In genomic region chr2:85661139-85661858, GRCh38 we compare ENCODE assay signal across 1 cellular context.
TF ChIP-seq lines count a peak whose summit lies in the region.

No MANE protein-coding gene starts in this region.

TF ChIP-seq in HEK293T, 16 proteins besides CTCF, POLR2A, EP300 and RAD21 (continued from another document):
- TF ChIP-seq, protein P1, sequence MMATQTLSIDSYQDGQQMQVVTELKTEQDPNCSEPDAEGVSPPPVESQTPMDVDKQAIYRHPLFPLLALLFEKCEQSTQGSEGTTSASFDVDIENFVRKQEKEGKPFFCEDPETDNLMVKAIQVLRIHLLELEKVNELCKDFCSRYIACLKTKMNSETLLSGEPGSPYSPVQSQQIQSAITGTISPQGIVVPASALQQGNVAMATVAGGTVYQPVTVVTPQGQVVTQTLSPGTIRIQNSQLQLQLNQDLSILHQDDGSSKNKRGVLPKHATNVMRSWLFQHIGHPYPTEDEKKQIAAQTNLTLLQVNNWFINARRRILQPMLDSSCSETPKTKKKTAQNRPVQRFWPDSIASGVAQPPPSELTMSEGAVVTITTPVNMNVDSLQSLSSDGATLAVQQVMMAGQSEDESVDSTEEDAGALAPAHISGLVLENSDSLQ (IDR thresholded peaks at IDR 0.05), result no peak
- no peak for TF ChIP-seq NFRKB (IDR thresholded peaks at IDR 0.05)
- no peak for TF ChIP-seq ARNT (IDR thresholded peaks at IDR 0.05)
- TF ChIP-seq L3MBTL2 (conservative IDR thresholded peaks at IDR 0.05), result no peak
- no peak for TF ChIP-seq ZNF384 (IDR thresholded peaks at IDR 0.05)
- TF ChIP-seq CTBP1 (IDR thresholded peaks at IDR 0.05; ENCODE audit: borderline replicate concordance), result no peak
